ENCODE assay signal across 8 cellular contexts in the genomic region with DNA sequence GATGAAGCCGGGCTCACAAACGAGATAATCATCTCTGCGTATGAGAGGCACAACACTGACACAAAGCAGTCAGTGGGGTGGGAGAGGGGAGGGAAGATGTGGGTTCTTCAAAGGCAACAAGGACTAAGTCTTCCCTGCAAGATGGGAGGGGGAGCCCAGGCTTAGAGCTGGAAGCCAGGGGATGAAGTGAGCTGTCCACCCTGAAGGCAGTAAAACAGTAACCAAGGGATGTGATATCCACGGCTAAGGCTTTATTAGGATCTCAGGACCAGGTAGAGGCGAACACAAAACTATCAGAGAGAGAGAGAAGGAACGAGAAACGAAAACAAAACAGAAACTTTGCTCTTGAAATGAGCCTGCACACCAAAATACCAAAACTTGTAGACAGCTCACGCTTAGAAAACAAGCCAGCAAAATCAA.
A peak's percentile ranks its signal among the peaks of the same experiment; 100 is the strongest.
DNase-seq lines count a peak whose midpoint lies in the region; ATAC-seq lines count a peak whose summit lies in the region.

No MANE protein-coding gene starts in this region.

- peaks cover 35% of the 10 kb centered on the region for H3K4me1 Mint-ChIP-seq in activated T-cell treated with anti-CD3 and anti-CD28 coated beads, Interleukin-2, amount 50 U/mL, for 4 hours (ENCODE audit: low read depth)

- DNase-seq in NCI-H82 (lab: John Stamatoyannopoulos, UW) (peak; percentile 1), NCI-H82 treated with DMSO at 0.1 percent for 48 hours (lab: John Stamatoyannopoulos, UW; ENCODE audit: unreplicated experiment) (no peak), Right ventricle myocardium inferior (ENCODE audit: missing footprints) (no peak), H4 (ENCODE audit: low spot score) (no peak), nucleus accumbens (lab: John Stamatoyannopoulos, UW) (no peak)
- DNase-seq in activated T-cell treated with anti-CD3 and anti-CD28 coated beads, Interleukin-2, amount 50 U/mL, for 4 hours: no peak
- DNase-seq in stimulated activated naive CD4-positive, alpha-beta T cell treated with Interleukin-2 at 50 U/mL for 16 hours (lab: John Stamatoyannopoulos, UW): peak; percentile 29

- peaks cover 3% of the 10 kb centered on the region for H3K36me3 Mint-ChIP-seq in activated T-cell treated with anti-CD3 and anti-CD28 coated beads, Interleukin-2, amount 50 U/mL, for 4 hours (ENCODE audit: insufficient read depth)

- H3K4me3 Mint-ChIP-seq in activated T-cell treated with anti-CD3 and anti-CD28 coated beads, Interleukin-2, amount 50 U/mL, for 4 hours: peak overlapping the region; percentile 76

- ATAC-seq in HG03139 (IDR thresholded peaks at IDR 0.05; ENCODE audit: unreplicated experiment) (peak; percentile 85), Right ventricle myocardium inferior (no peak)
- peak; percentile 88 to 91 for ATAC-seq in activated T-cell treated with anti-CD3 and anti-CD28 coated beads, Interleukin-2, amount 50 U/mL, for 4 hours

- H3K27me3 Mint-ChIP-seq in activated T-cell treated with anti-CD3 and anti-CD28 coated beads, Interleukin-2, amount 50 U/mL, for 4 hours (ENCODE audit: low read depth): no peaks in the 10 kb centered on the region

- peaks cover 17% of the 10 kb centered on the region for H3K9me3 Mint-ChIP-seq in activated T-cell treated with anti-CD3 and anti-CD28 coated beads, Interleukin-2, amount 50 U/mL, for 4 hours

- intact Hi-C loops in Right ventricle myocardium inferior (cut with DNase I): no loop called here

Comparison
In these comparisons a context has a peak if more than half of its experiments do, and no peak if none do; other contexts are left out.
1. DNase-seq: peak in NCI-H82 (single experiment) and stimulated activated naive CD4-positive, alpha-beta T cell treated with Interleukin-2 at 50 U/mL for 16 hours (single experiment); none in NCI-H82 treated with DMSO at 0.1 percent for 48 hours (single experiment), activated T-cell treated with anti-CD3 and anti-CD28 coated beads, Interleukin-2, amount 50 U/mL, for 4 hours (single experiment), Right ventricle myocardium inferior (single experiment), H4 (single experiment) and nucleus accumbens (0 of 56).